Comparison of ENCODE assay signal across 16 cellular contexts in genomic region chr17:75147878-75148546, GRCh38. TPM values are rescaled to one million over a fixed set of nuclear protein-coding genes. Genes with fewer than 3 reads are reported as not detected.
A peak's percentile ranks its signal among the peaks of the same experiment; 100 is the strongest.
DNase-seq lines count a peak whose midpoint lies in the region; TF ChIP-seq lines count a peak whose summit lies in the region.
"Had no signal": no experiment of that assay in that cellular context is flagged by ENCODE, and none has a peak within 500 bp of the region (broad histone marks: within the 10 kb centered on the region; RNA-seq: fewer than 3 reads in every experiment).

No MANE protein-coding gene starts in this region.

- H3K4me3 Mint-ChIP-seq in CD14-positive monocyte (peak overlapping the region; percentile 43 to 81), Calu3 (ENCODE audit: low read depth, unreplicated experiment) (peak overlapping the region; percentile 63), brain (peak overlapping the region in 3 of 5 experiments; percentile 16 to 61 (median 37))
- H3K4me3 Mint-ChIP-seq: stimulated activated naive CD8-positive, alpha-beta T cell treated with anti-CD3 and anti-CD28 coated beads, Interleukin-15, Interleukin-2, amounts not matched to agents 100 ng/mL and 50 ng/mL, for 24 hours had no signal

- TF ChIP-seq CTCF in CD14-positive monocyte (IDR thresholded peaks at IDR 0.05) (no peak), Calu3 (IDR thresholded peaks at IDR 0.05; ENCODE audit: unreplicated experiment) (no peak), brain (conservative IDR thresholded peaks at IDR 0.05) (no peak), neural cell (IDR thresholded peaks at IDR 0.05; ENCODE audit: poor library complexity, severe bottlenecking) (no peak)

- BruUV-seq in Calu3 (replicated peaks; lab: Mats Ljungman, UMichigan), result TSS peak; percentile 96

- H3K27ac Mint-ChIP-seq in CD14-positive monocyte (peak overlapping the region; percentile 86 to 97 (median 94)), Calu3 (ENCODE audit: unreplicated experiment) (peak overlapping the region; percentile 87), brain (peak overlapping the region in 2 of 5 experiments; percentile 50 to 55)
- H3K27ac Mint-ChIP-seq: stimulated activated naive CD8-positive, alpha-beta T cell treated with anti-CD3 and anti-CD28 coated beads, Interleukin-15, Interleukin-2, amounts not matched to agents 100 ng/mL and 50 ng/mL, for 24 hours had no signal

- H3K9me3 Mint-ChIP-seq in CD14-positive monocyte (peaks cover 0 to 2% (median 0%) of the 10 kb centered on the region in 7 donors), Calu3 (ENCODE audit: low read depth, unreplicated experiment) (no peaks in the 10 kb centered on the region), brain (no peaks in the 10 kb centered on the region)
- H3K9me3 Mint-ChIP-seq: stimulated activated naive CD8-positive, alpha-beta T cell treated with anti-CD3 and anti-CD28 coated beads, Interleukin-15, Interleukin-2, amounts not matched to agents 100 ng/mL and 50 ng/mL, for 24 hours had no signal

- H3K9me3 ChIP-seq in neural cell (ENCODE audit: low read length), result no peaks in the 10 kb centered on the region

- no peak for DNase-seq in CD14-positive monocyte (ENCODE audit: low spot score)
- DNase-seq in Calu3, result peak; percentile 35
- no peak for DNase-seq in AML-193 (lab: John Stamatoyannopoulos, UW)
- DNase-seq in RKO (ENCODE audit: low spot score), result no peak
- DNase-seq in NCI-H524 (lab: John Stamatoyannopoulos, UW), result no peak
- DNase-seq: brain microvascular endothelial cell, COR-L47, foreskin fibroblast, HCEC 1CT, midbrain, NCI-H2081, NCI-H774, SIG-M5 had no signal

- H3F3A ChIP-seq in neural cell (ENCODE audit: insufficient read depth, low read length, poor library complexity, severe bottlenecking), result no peaks in the 10 kb centered on the region

- H3K27ac ChIP-seq in neural cell (ENCODE audit: low read length), result no peak overlapping the region
- H3K27ac ChIP-seq: brain microvascular endothelial cell had no signal

- peaks cover 46% of the 10 kb centered on the region for H3K4me1 Mint-ChIP-seq in CD14-positive monocyte
- peaks cover 39% of the 10 kb centered on the region for H3K4me1 Mint-ChIP-seq in Calu3 (ENCODE audit: low read depth, unreplicated experiment)
- peaks cover 60% of the 10 kb centered on the region for H3K4me1 Mint-ChIP-seq in brain

- H3K9ac ChIP-seq in neural cell (ENCODE audit: low read length), result no peak overlapping the region

- TF ChIP-seq RAD21 in neural cell (conservative IDR thresholded peaks at IDR 0.05), result no peak

- intact Hi-C loops in CD14-positive monocyte (cut with micrococcal nuclease), result no loop called here
- intact Hi-C loops in Calu3 (cut with micrococcal nuclease; ENCODE audit: unreplicated experiment), result no loop called here

- peak overlapping the region; percentile 32 for H3K4me3 ChIP-seq in neural cell (ENCODE audit: low read length)

- no peak for TF ChIP-seq EP300 in neural cell (conservative IDR thresholded peaks at IDR 0.05; ENCODE audit: poor library complexity, severe bottlenecking)

- H3K4me2 ChIP-seq in neural cell (ENCODE audit: low read length), result no peak overlapping the region

- H3K36me3 Mint-ChIP-seq in CD14-positive monocyte (peaks cover 42 to 58% of the 10 kb centered on the region in 2 donors), Calu3 (ENCODE audit: insufficient read depth, unreplicated experiment) (peaks cover 99% of the 10 kb centered on the region), brain (peaks cover 70% of the 10 kb centered on the region)

- no peaks in the 10 kb centered on the region for H3K9me2 ChIP-seq in neural cell (ENCODE audit: insufficient read depth, low read length)

- H3K27me3 ChIP-seq in neural cell (ENCODE audit: insufficient read depth, low read depth, low read length), result no peaks in the 10 kb centered on the region
- H3K27me3 ChIP-seq: brain microvascular endothelial cell had no signal

- peaks cover 82% of the 10 kb centered on the region for H3K79me2 ChIP-seq in neural cell (replicated peaks; ENCODE audit: insufficient read depth, low read length)

- peaks cover 24% of the 10 kb centered on the region for H3K36me3 ChIP-seq in neural cell (ENCODE audit: insufficient read depth, low read length)

- CTCF ChIA-PET in Calu3 (lab: Charles Lee), result interaction anchor here (0.7 to 1.4 kb wide), 8 partner anchors 11 to 88 kb away, joined by 3 to 7 read pairs (median 3); partner anchors contain the start of gene NT5C

- peaks cover 62% of the 10 kb centered on the region for H4K20me1 ChIP-seq in neural cell (ENCODE audit: insufficient read depth)

- no peak overlapping the region for H2AFZ ChIP-seq in neural cell (ENCODE audit: low read depth, low read length)

- no peaks in the 10 kb centered on the region for H3K27me3 Mint-ChIP-seq in CD14-positive monocyte (ENCODE audit: low read depth in 3 of 3)
- no peaks in the 10 kb centered on the region for H3K27me3 Mint-ChIP-seq in Calu3 (ENCODE audit: unreplicated experiment)
- peaks cover 4% of the 10 kb centered on the region for H3K27me3 Mint-ChIP-seq in brain
- H3K27me3 Mint-ChIP-seq: stimulated activated naive CD8-positive, alpha-beta T cell treated with anti-CD3 and anti-CD28 coated beads, Interleukin-15, Interleukin-2, amounts not matched to agents 100 ng/mL and 50 ng/mL, for 24 hours had no signal

TF ChIP-seq in neural cell, 6 proteins besides CTCF, POLR2A, EP300 and RAD21:
- TF ChIP-seq SMC3 (conservative IDR thresholded peaks at IDR 0.05; ENCODE audit: poor library complexity), result no peak
- no peak for TF ChIP-seq EZH2 (IDR thresholded peaks at IDR 0.05; ENCODE audit: borderline replicate concordance, insufficient read depth, low read length, poor library complexity, severe bottlenecking)
- no peak for TF ChIP-seq TAF1 (IDR thresholded peaks at IDR 0.05; ENCODE audit: low read depth)
- no peak for TF ChIP-seq POLR2AphosphoS5 (IDR thresholded peaks at IDR 0.05)
- TF ChIP-seq REST (IDR thresholded peaks at IDR 0.05; ENCODE audit: borderline replicate concordance), result no peak
- TF ChIP-seq MXI1 (conservative IDR thresholded peaks at IDR 0.05; ENCODE audit: poor library complexity, severe bottlenecking), result no peak

RNA-seq across cellular contexts. Expression of gene JPT1, which starts 6.3 kb away (rescaled TPM):
- polyA plus RNA-seq in CD14-positive monocyte, result 100 to 1,000 TPM; 156 to 181 TPM
- 479 and 546 TPM in 2 replicates for total RNA-seq in Calu3 (2022)
- polyA plus RNA-seq in brain (ENCODE audit: insufficient read depth, low read depth, low replicate concordance), result 609 TPM
- 1,721 and 2,003 TPM in 2 replicates for polyA plus RNA-seq in neural cell
- polyA minus RNA-seq in neural cell, result 1,072 and 1,108 TPM in 2 replicates

RNA-seq across cellular contexts. Expression of gene NT5C, which starts 16.5 kb away (rescaled TPM):
- polyA plus RNA-seq in CD14-positive monocyte (10 to 100 TPM; 27.8 to 36.2 TPM), brain (ENCODE audit: insufficient read depth, low read depth, low replicate concordance) (38.9 TPM), neural cell (58.7 and 74.0 TPM in 2 replicates)
- total RNA-seq in Calu3 (2022), result 56.6 and 58.2 TPM in 2 replicates
- polyA minus RNA-seq in neural cell, result 13.6 and 16.1 TPM in 2 replicates

RNA-seq across cellular contexts. Expression of gene SUMO2, which starts 34.7 kb away (rescaled TPM):
- polyA plus RNA-seq in CD14-positive monocyte (100 to 1,000 TPM; 282 to 318 TPM), brain (ENCODE audit: insufficient read depth, low read depth, low replicate concordance) (703 TPM), neural cell (224 and 283 TPM in 2 replicates)
- 401 and 429 TPM in 2 replicates for total RNA-seq in Calu3 (2022)
- 120 and 137 TPM in 2 replicates for polyA minus RNA-seq in neural cell

RNA-seq across cellular contexts. Expression of gene ARMC7, which starts 38.2 kb away (rescaled TPM):
- polyA plus RNA-seq in CD14-positive monocyte (1 to 10 TPM; 1.3 to 2.1 TPM), brain (ENCODE audit: insufficient read depth, low read depth, low replicate concordance) (17.8 TPM), neural cell (3.7 and 4.0 TPM in 2 replicates)
- total RNA-seq in Calu3 (2022), result 18.6 and 19.8 TPM in 2 replicates
- polyA minus RNA-seq in neural cell, result 3.4 and 5.0 TPM in 2 replicates

RNA-seq across cellular contexts. Expression of gene NUP85, which starts 57.5 kb away (rescaled TPM):
- polyA plus RNA-seq in CD14-positive monocyte, result 10 to 100 TPM; 36.3 to 38.7 TPM
- total RNA-seq in Calu3 (2022), result 116 and 117 TPM in 2 replicates
- polyA plus RNA-seq in brain (ENCODE audit: insufficient read depth, low read depth, low replicate concordance), result 42.5 TPM
- polyA plus RNA-seq in neural cell, result 74.5 and 84.1 TPM in 2 replicates
- polyA minus RNA-seq in neural cell, result 33.8 and 36.6 TPM in 2 replicates
